Comparison of ENCODE assay signal across 1 cellular context in the genomic region with DNA sequence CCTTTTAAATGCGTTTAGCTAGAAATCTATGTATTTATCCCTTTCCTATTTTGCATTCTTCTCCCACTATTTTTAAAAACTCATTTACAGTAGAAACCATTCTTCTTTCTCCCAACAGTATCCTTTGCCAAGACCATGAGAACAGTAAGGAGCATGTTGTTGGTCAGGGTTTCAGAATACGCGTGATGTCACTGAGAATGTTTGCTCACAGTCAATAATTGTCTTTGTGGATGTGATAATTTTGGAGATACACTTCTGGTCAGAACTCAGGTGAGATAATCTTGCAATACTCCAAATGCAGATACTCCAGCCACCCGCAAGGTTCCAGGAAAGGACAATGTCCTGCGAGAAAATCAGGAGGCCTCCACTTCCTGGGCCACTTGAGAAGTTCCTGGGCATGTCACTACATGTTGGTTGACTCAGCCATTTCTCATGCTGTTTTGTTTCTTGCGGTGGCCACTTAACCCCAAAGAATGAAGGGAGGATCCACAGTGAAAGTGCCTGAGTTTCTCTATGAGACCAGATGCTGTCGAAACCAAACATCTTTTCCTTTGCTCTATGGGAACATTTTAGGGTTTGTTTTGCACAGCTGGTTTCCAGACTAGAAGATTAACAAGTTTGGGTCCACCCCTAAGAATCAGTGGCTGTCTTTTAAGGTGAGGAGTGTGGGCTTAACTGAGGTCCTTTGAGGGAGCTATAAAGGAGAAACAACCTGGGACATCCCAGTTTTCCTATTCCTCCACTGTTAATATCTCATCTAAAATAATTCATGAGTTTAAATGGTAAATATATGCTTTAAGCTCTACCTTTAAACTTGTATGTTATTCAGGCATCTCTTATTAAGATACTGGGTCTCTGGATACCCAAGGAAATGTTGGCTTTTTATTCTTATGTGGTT.
A peak's percentile ranks its signal among the peaks of the same experiment; 100 is the strongest.
TF ChIP-seq lines count a peak whose summit lies in the region.

No MANE protein-coding gene starts in this region.

TF ChIP-seq in IMR-90, 13 proteins besides CTCF, POLR2A, EP300 and RAD21 (continued from another document):
- 0 out of 2 replicates have a peak, but pooled peaks have one; percentile 71 for TF ChIP-seq CHD1 (IDR thresholded peaks at IDR 0.05; ENCODE audit: low read depth, low read length)
- peak; percentile 24; the same call in 1 of the 2 replicates for TF ChIP-seq BHLHE40 (IDR thresholded peaks at IDR 0.05; ENCODE audit: low read depth, low read length)
- no peak for TF ChIP-seq RCOR1 (IDR thresholded peaks at IDR 0.05; ENCODE audit: insufficient replicate concordance, low read length)
